Comparison of ENCODE assay signal across 1 cellular context in genomic region chr15:73794501-73795133, GRCh38.
TF ChIP-seq lines count a peak whose summit lies in the region.

No MANE protein-coding gene starts in this region.

TF ChIP-seq in HEK293, 187 proteins besides CTCF, POLR2A, EP300 and RAD21 (continued from another document):
- TF ChIP-seq PRDM10 (tag by site-specific recombination; IDR thresholded peaks at IDR 0.05) (peak; percentile 53), ZNF580 (tag by site-specific recombination; IDR thresholded peaks at IDR 0.05) (0 out of 2 replicates have a peak, but pooled peaks have one; percentile 30)
